In the genomic region with DNA sequence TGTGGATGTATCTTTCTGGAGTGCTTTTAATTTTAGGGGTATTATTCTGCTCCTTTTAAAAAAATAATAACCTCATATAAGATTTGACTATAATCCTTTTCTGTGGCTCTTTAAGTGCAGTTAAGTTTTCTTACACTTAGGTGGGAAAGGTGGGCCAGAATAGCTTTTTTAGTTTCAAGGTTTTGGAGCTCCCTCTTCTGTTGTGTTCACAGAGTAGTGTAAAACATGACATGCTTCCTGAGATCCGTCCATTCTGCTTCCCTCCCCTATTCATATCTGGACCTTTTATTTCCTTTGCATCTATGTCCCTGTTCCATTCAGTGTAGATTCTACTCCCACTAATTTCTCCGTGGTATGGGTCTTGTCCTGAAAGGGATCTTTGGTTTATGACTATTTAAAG, we compare ENCODE assay signal across 12 cellular contexts. TPM values are rescaled to one million over a fixed set of nuclear protein-coding genes. Genes with fewer than 3 reads are reported as not detected.
DNase-seq lines count a peak whose midpoint lies in the region; ATAC-seq and TF ChIP-seq lines count a peak whose summit lies in the region.
"Had no signal": no experiment of that assay in that cellular context is flagged by ENCODE, and none has a peak within 500 bp of the region (broad histone marks: within the 10 kb centered on the region; RNA-seq: fewer than 3 reads in every experiment).

No MANE protein-coding gene starts in this region.

- no peak for TF ChIP-seq POLR2A in testis (IDR thresholded peaks at IDR 0.05)

- no peaks in the 10 kb centered on the region for H3K9me3 ChIP-seq in testis

- peaks cover 11% of the 10 kb centered on the region for H3K27me3 Mint-ChIP-seq in activated naive CD4-positive, alpha-beta T cell treated with anti-CD3 and anti-CD28 coated beads for 36 hours (ENCODE audit: low read depth)

- TF ChIP-seq CTCF in AG10803 (conservative IDR thresholded peaks at IDR 0.05; ENCODE audit: low read length) (peak; percentile 47), GM13977 (IDR thresholded peaks at IDR 0.05; ENCODE audit: extremely low read depth, insufficient read depth, missing control alignments) (peak; percentile 43), testis (IDR thresholded peaks at IDR 0.05) (no peak)

- peak; percentile 36 for DNase-seq in AG10803 (ENCODE audit: low read depth)
- DNase-seq in GM13977 (ENCODE audit: low spot score) = peak; percentile 12
- peak; percentile 37 for DNase-seq in RPMI7951 (ENCODE audit: low read depth)
- peak; percentile 61 for DNase-seq in fibroblast of peridontal ligament (ENCODE audit: extremely low read depth)
- DNase-seq in activated naive CD4-positive, alpha-beta T cell treated with anti-CD3 and anti-CD28 coated beads for 36 hours = no peak
- DNase-seq in testis = no peak
- no peak for DNase-seq in NCI-H2029 (lab: John Stamatoyannopoulos, UW)
- DNase-seq: NCI-H446, right cardiac atrium, T1000 had no signal

- in situ Hi-C loops in GM13977 (cut with MboI; ENCODE audit: low pct_unique_long_range_greater_than_20kb, low sequenced_read_pairs, unreplicated experiment) = no loop called here

- H3K36me3 ChIP-seq in testis (ENCODE audit: low read depth, missing control alignments) = no peaks in the 10 kb centered on the region

- H3K4me1 Mint-ChIP-seq in activated naive CD4-positive, alpha-beta T cell treated with anti-CD3 and anti-CD28 coated beads for 36 hours (ENCODE audit: low read depth) = no peaks in the 10 kb centered on the region

- no peak overlapping the region for H3K27ac Mint-ChIP-seq in activated naive CD4-positive, alpha-beta T cell treated with anti-CD3 and anti-CD28 coated beads for 36 hours

- CTCF ChIA-PET in activated naive CD4-positive, alpha-beta T cell treated with anti-CD3 and anti-CD28 coated beads for 36 hours (lab: Charles Lee) = interaction anchor here (0.6 to 2.2 kb wide), 13 partner anchors 11 to 105 kb away, joined by 3 to 13 read pairs (median 4); no protein-coding TSS in a partner anchor

- no peaks in the 10 kb centered on the region for H3K27me3 ChIP-seq in testis

- peaks cover 8% of the 10 kb centered on the region for H3K9me3 Mint-ChIP-seq in activated naive CD4-positive, alpha-beta T cell treated with anti-CD3 and anti-CD28 coated beads for 36 hours

- WGBS in testis, 2 donors = 47 to 54% methylated on average over 2 of the region's 2 CpGs

- H3K4me3 Mint-ChIP-seq in activated naive CD4-positive, alpha-beta T cell treated with anti-CD3 and anti-CD28 coated beads for 36 hours = no peak overlapping the region

- no peak for ATAC-seq in HG02623 (IDR thresholded peaks at IDR 0.05; ENCODE audit: unreplicated experiment)
- ATAC-seq: right cardiac atrium had no signal

- H3K4me3 ChIP-seq in AG10803 (ENCODE audit: low read length) (no peak overlapping the region), testis (no peak overlapping the region)

- intact Hi-C loops in activated naive CD4-positive, alpha-beta T cell treated with anti-CD3 and anti-CD28 coated beads for 36 hours (cut with micrococcal nuclease) = loop anchor here (1.0 kb wide), 1 partner anchor 60 kb away; a partner anchor contains a TSS
- intact Hi-C loops in testis (cut with DNase I; ENCODE audit: low total_unique reads) = loop anchor here (10.0 kb wide), 1 partner anchor 55 kb away; no protein-coding TSS in a partner anchor

- H3K4me1 ChIP-seq in testis = no peaks in the 10 kb centered on the region

- H3K36me3 Mint-ChIP-seq in activated naive CD4-positive, alpha-beta T cell treated with anti-CD3 and anti-CD28 coated beads for 36 hours (ENCODE audit: low read depth) = no peaks in the 10 kb centered on the region

- H3K27ac ChIP-seq in testis = no peak overlapping the region

RNA-seq across cellular contexts. Expression of a gene that starts 12.8 kb away (rescaled TPM):
- not detected in 2 replicates for total RNA-seq in RPMI7951 (2014; rRNA removed; shearing (Covaris generic))
- total RNA-seq in activated naive CD4-positive, alpha-beta T cell treated with anti-CD3 and anti-CD28 coated beads for 36 hours = under 1 TPM in 1 of 2 experiments, not detected in 1; 0.64 TPM
- 10 to 100 TPM; 28.3 to 40.9 TPM for total RNA-seq in testis
- polyA plus RNA-seq in testis (ENCODE audit: insufficient read depth, low read depth, low replicate concordance) = 94.5 TPM
- polyA plus RNA-seq: keratinocyte had no signal

RNA-seq across cellular contexts. Expression of a gene that starts 12.9 kb away (rescaled TPM):
- not detected in 2 replicates for total RNA-seq in RPMI7951 (2014; rRNA removed; shearing (Covaris generic))
- 1 to 10 TPM; 1.0 to 1.3 TPM for total RNA-seq in activated naive CD4-positive, alpha-beta T cell treated with anti-CD3 and anti-CD28 coated beads for 36 hours
- 100 to 1,000 TPM in 1 of 2 donors, 10 to 100 TPM in 1; 59.2 to 102 TPM for total RNA-seq in testis
- 144 TPM for polyA plus RNA-seq in testis (ENCODE audit: insufficient read depth, low read depth, low replicate concordance)
- polyA plus RNA-seq: keratinocyte had no signal

RNA-seq across cellular contexts. Expression of a gene that starts 53.8 kb away (rescaled TPM):
- total RNA-seq in RPMI7951 (2014; rRNA removed; shearing (Covaris generic)) = 0.24 and 0.29 TPM in 2 replicates
- not detected for total RNA-seq in activated naive CD4-positive, alpha-beta T cell treated with anti-CD3 and anti-CD28 coated beads for 36 hours
- 10 to 100 TPM in 1 of 2 donors, 1 to 10 TPM in 1; 9.5 to 17.5 TPM for total RNA-seq in testis
- 67.6 TPM for polyA plus RNA-seq in testis (ENCODE audit: insufficient read depth, low read depth, low replicate concordance)

Comparison
In these comparisons a context has a peak if more than half of its experiments do, and no peak if none do; other contexts are left out.
1. DNase-seq: peak in AG10803 (single experiment), GM13977 (single experiment), RPMI7951 (single experiment) and fibroblast of peridontal ligament (single experiment); none in activated naive CD4-positive, alpha-beta T cell treated with anti-CD3 and anti-CD28 coated beads for 36 hours (single experiment), testis (single experiment) and NCI-H2029 (single experiment).
2. CTCF ChIP-seq: peak in AG10803 (single experiment) and GM13977 (single experiment); none in testis (0 of 3).
3. RNA of a gene that starts 12.8 kb away (total RNA-seq): 28.3 to 40.9 TPM in testis; 0.64 TPM in activated naive CD4-positive, alpha-beta T cell treated with anti-CD3 and anti-CD28 coated beads for 36 hours and not detected in RPMI7951; every median in the first group is over 10 times any median in the second.
4. RNA of a gene that starts 12.9 kb away (total RNA-seq): 59.2 to 102 TPM in testis; 1.0 to 1.3 TPM in activated naive CD4-positive, alpha-beta T cell treated with anti-CD3 and anti-CD28 coated beads for 36 hours and not detected in RPMI7951; every median in the first group is over 10 times any median in the second.